ENCODE assay signal across 9 cellular contexts in the genomic region with DNA sequence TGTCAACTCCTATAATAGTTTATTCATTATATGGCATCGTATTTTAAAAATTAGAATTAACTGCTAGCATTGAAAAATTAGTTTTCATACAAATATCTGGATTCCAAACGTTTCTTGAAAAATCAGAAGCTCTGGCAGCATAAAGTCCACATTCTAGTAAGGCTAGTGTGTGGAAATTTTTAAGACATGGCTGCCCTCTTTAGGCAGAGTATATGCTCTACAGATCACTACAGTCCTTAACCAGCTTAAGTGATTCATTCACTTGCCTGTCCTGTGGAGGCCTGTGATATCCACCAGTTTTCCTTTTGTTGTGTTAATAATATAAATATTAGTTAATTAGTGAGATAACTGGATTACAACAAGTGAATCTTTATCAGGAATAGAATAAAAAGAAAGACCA.
A peak's percentile ranks its signal among the peaks of the same experiment; 100 is the strongest.
DNase-seq lines count a peak whose midpoint lies in the region; ATAC-seq and TF ChIP-seq lines count a peak whose summit lies in the region.
"Had no signal": no experiment of that assay in that cellular context is flagged by ENCODE, and none has a peak within 500 bp of the region (broad histone marks: within the 10 kb centered on the region; RNA-seq: fewer than 3 reads in every experiment).

No MANE protein-coding gene starts in this region.

- TF ChIP-seq CTCF in epithelial cell of proximal tubule (conservative IDR thresholded peaks at IDR 0.05; ENCODE audit: low read depth, low read length) = peak; percentile 55

- ATAC-seq in HG03571 (IDR thresholded peaks at IDR 0.05; ENCODE audit: unreplicated experiment) (no peak), GM21360 (IDR thresholded peaks at IDR 0.05; ENCODE audit: unreplicated experiment) (no peak)

- H3K4me3 ChIP-seq in epithelial cell of proximal tubule (ENCODE audit: low read depth, low read length) = no peak overlapping the region
- H3K4me3 ChIP-seq in skeletal muscle cell (ENCODE audit: low read depth, low read length) = no peak overlapping the region
- H3K4me3 ChIP-seq: BLaER1 treated with 17β-estradiol and CSF1 and Interleukin-3, amounts not matched to agents 10 nM and 100 nM had no signal

- DNase-seq in NCI-H1417 (lab: John Stamatoyannopoulos, UW) (peak; percentile 0 to 51 (median 9)), NCI-H1417 treated with DMSO at 0.1 percent for 48 hours (lab: John Stamatoyannopoulos, UW) (no peak), NOMO-1 treated with DMSO at 0.1 percent for 48 hours (lab: John Stamatoyannopoulos, UW; ENCODE audit: unreplicated experiment) (peak; percentile 25), epithelial cell of proximal tubule (ENCODE audit: low read depth) (peak; percentile 13), skeletal muscle cell (ENCODE audit: low read depth) (peak; percentile 13), germinal center (ENCODE audit: low spot score) (no peak)

Comparison
In these comparisons a context has a peak if more than half of its experiments do, and no peak if none do; other contexts are left out.
1. DNase-seq: peak in NCI-H1417 (3 of 3), NOMO-1 treated with DMSO at 0.1 percent for 48 hours (single experiment), epithelial cell of proximal tubule (single experiment) and skeletal muscle cell (single experiment); none in NCI-H1417 treated with DMSO at 0.1 percent for 48 hours (single experiment) and germinal center (single experiment).